In the genomic region with DNA sequence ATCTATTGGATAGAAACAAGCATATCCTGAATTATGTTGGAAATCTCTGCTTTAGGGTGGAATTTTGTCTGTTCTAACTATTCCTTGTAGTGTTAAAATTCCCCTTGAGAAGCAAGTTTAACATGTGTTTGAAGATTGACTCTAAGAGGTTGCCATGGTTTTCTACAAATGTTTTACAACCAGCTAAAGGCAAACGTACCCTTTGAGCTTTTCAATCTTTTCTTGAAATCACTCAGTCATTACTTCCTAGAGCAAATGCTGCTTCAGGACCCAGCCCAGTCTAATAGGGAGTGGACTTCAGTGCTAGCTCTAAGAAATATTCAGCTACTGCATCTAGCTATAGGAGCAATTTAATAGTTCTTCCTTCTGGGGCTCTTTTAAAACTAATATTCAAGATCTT, we compare ENCODE assay signal across 29 cellular contexts.
"Had no signal": no experiment of that assay in that cellular context is flagged by ENCODE, and none has a peak within 500 bp of the region (broad histone marks: within the 10 kb centered on the region; RNA-seq: fewer than 3 reads in every experiment).

No MANE protein-coding gene starts in this region.

- H2AFZ ChIP-seq: neural progenitor cell, parathyroid adenoma had no signal

- H3K4me1 Mint-ChIP-seq: activated B cell treated with CpG ODN at 0.5 μM for 24 hours; activated CD8-positive, alpha-beta memory T cell treated with anti-CD3 and anti-CD28 coated beads, Interleukin-2, amount 10 ng/mL, durations not matched to agents 7 days and 5 days; activated naive CD4-positive, alpha-beta T cell treated with anti-CD3 and anti-CD28 coated beads, Interleukin-2, amount 50 U/mL, for 24 hours; central memory CD8-positive, alpha-beta T cell; naive thymus-derived CD4-positive, alpha-beta T cell; neural progenitor cell; stimulated activated naive B cell treated with anti-CD40 and anti-IgM and Interleukin-4, amounts not matched to agents 10 μg/mL and 1 μg/mL and 100 μg/mL, for 72 hours had no signal

- H3K4me3 ChIP-seq: esophagus muscularis mucosa, heart left ventricle, neural progenitor cell, psoas muscle, right atrium auricular region, stomach, tibial artery, upper lobe of right lung had no signal

- ATAC-seq: activated CD8-positive, alpha-beta memory T cell treated with anti-CD3 and anti-CD28 coated beads, Interleukin-2, amount 10 ng/mL, durations not matched to agents 7 days and 5 days; activated CD8-positive, alpha-beta T cell treated with anti-CD3 and anti-CD28 coated beads, Interleukin-2, amount 10 ng/mL, durations not matched to agents 7 days and 5 days; foreskin keratinocyte; heart left ventricle; left colon; naive thymus-derived CD4-positive, alpha-beta T cell; psoas muscle; stimulated activated naive B cell treated with anti-CD40 and anti-IgM and Interleukin-4, amounts not matched to agents 10 μg/mL and 1 μg/mL and 100 μg/mL, for 72 hours; upper lobe of right lung had no signal

- H3K27me3 ChIP-seq: esophagus muscularis mucosa, foreskin keratinocyte, heart left ventricle, neural progenitor cell, right atrium auricular region, stomach, tibial artery, upper lobe of right lung had no signal

- H3K27me3 Mint-ChIP-seq: activated B cell treated with CpG ODN at 0.5 μM for 24 hours; activated CD8-positive, alpha-beta memory T cell treated with anti-CD3 and anti-CD28 coated beads, Interleukin-2, amount 10 ng/mL, durations not matched to agents 7 days and 5 days; activated naive CD4-positive, alpha-beta T cell treated with anti-CD3 and anti-CD28 coated beads, Interleukin-2, amount 50 U/mL, for 24 hours; central memory CD8-positive, alpha-beta T cell; dendritic cell treated with granulocyte-macrophage colony-stimulating factor and Interleukin-4, amounts not matched to agents 40 ng/mL and 50 ng/mL, for 4 days; naive thymus-derived CD4-positive, alpha-beta T cell; stimulated activated naive B cell treated with anti-CD40 and anti-IgM and Interleukin-4, amounts not matched to agents 10 μg/mL and 1 μg/mL and 100 μg/mL, for 72 hours had no signal

- FAIRE-seq: bronchial epithelial cell, keratinocyte had no signal

- H3K4me1 ChIP-seq: esophagus muscularis mucosa, foreskin keratinocyte, neural progenitor cell, psoas muscle, right atrium auricular region, stomach, tibial artery, upper lobe of right lung had no signal

- H3K9me3 ChIP-seq: esophagus muscularis mucosa, heart left ventricle, psoas muscle, right atrium auricular region, stomach, tibial artery, upper lobe of right lung had no signal

- H3K36me3 ChIP-seq: neural progenitor cell had no signal

- H3K9ac ChIP-seq: neural progenitor cell, parathyroid adenoma had no signal

- H3K27ac ChIP-seq: esophagus muscularis mucosa, foreskin keratinocyte, heart left ventricle, neural progenitor cell, parathyroid adenoma, psoas muscle, right atrium auricular region, stomach, tibial artery, upper lobe of right lung had no signal

- H3K4me3 Mint-ChIP-seq: activated B cell treated with CpG ODN at 0.5 μM for 24 hours; activated CD8-positive, alpha-beta memory T cell treated with anti-CD3 and anti-CD28 coated beads, Interleukin-2, amount 10 ng/mL, durations not matched to agents 7 days and 5 days; activated CD8-positive, alpha-beta T cell treated with anti-CD3 and anti-CD28 coated beads, Interleukin-2, amount 10 ng/mL, durations not matched to agents 7 days and 5 days; activated naive CD4-positive, alpha-beta T cell treated with anti-CD3 and anti-CD28 coated beads, Interleukin-2, amount 50 U/mL, for 24 hours; central memory CD8-positive, alpha-beta T cell; dendritic cell treated with granulocyte-macrophage colony-stimulating factor and Interleukin-4, amounts not matched to agents 40 ng/mL and 50 ng/mL, for 4 days; endodermal cell; naive thymus-derived CD4-positive, alpha-beta T cell; neural progenitor cell; stimulated activated naive B cell treated with anti-CD40 and anti-IgM and Interleukin-4, amounts not matched to agents 10 μg/mL and 1 μg/mL and 100 μg/mL, for 72 hours had no signal

- H3K79me2 ChIP-seq: parathyroid adenoma had no signal

- DNase-seq: activated B cell treated with CpG ODN at 0.5 μM for 24 hours; activated CD8-positive, alpha-beta memory T cell treated with anti-CD3 and anti-CD28 coated beads, Interleukin-2, amount 10 ng/mL, durations not matched to agents 7 days and 5 days; activated CD8-positive, alpha-beta T cell treated with anti-CD3 and anti-CD28 coated beads, Interleukin-2, amount 10 ng/mL, durations not matched to agents 7 days and 5 days; activated T-cell treated with anti-CD3 and anti-CD28 coated beads, Interleukin-2, amount 50 U/mL, for 48 hours; endodermal cell; foreskin keratinocyte; heart left ventricle; left colon; midbrain; naive thymus-derived CD4-positive, alpha-beta T cell; occipital lobe; psoas muscle; stimulated activated CD4-positive, alpha-beta T cell treated with anti-CD3 and anti-CD28 coated beads, Interleukin-15, amount 100 ng/mL, for 24 hours; stimulated activated CD4-positive, alpha-beta T cell treated with anti-CD3 and anti-CD28 coated beads, Interleukin-2, amount 100 ng/mL, for 24 hours; stimulated activated naive B cell treated with anti-CD40 and anti-IgM and Interleukin-4, amounts not matched to agents 10 μg/mL and 1 μg/mL and 100 μg/mL, for 72 hours; stomach; T-helper 2 cell; tibial artery; upper lobe of right lung had no signal

- H3K4me2 ChIP-seq: neural progenitor cell had no signal

- H3K9me3 Mint-ChIP-seq: activated B cell treated with CpG ODN at 0.5 μM for 24 hours; activated naive CD4-positive, alpha-beta T cell treated with anti-CD3 and anti-CD28 coated beads, Interleukin-2, amount 50 U/mL, for 24 hours; activated T-helper 2 cell treated with anti-CD3 and anti-CD28 coated beads, Interferon-gamma antibody, Interleukin-2, Interleukin-4, amounts not matched to agents 10 μg/mL and 5 μg/mL and 100 μg/mL, durations not matched to agents 14 hours and 24 hours and 36 hours; central memory CD8-positive, alpha-beta T cell; dendritic cell treated with granulocyte-macrophage colony-stimulating factor and Interleukin-4, amounts not matched to agents 40 ng/mL and 50 ng/mL, for 4 days; endodermal cell; stimulated activated naive B cell treated with anti-CD40 and anti-IgM and Interleukin-4, amounts not matched to agents 10 μg/mL and 1 μg/mL and 100 μg/mL, for 72 hours had no signal

- H3K27ac Mint-ChIP-seq: activated B cell treated with CpG ODN at 0.5 μM for 24 hours; activated CD8-positive, alpha-beta memory T cell treated with anti-CD3 and anti-CD28 coated beads, Interleukin-2, amount 10 ng/mL, durations not matched to agents 7 days and 5 days; activated CD8-positive, alpha-beta T cell treated with anti-CD3 and anti-CD28 coated beads, Interleukin-2, amount 10 ng/mL, durations not matched to agents 7 days and 5 days; activated naive CD4-positive, alpha-beta T cell treated with anti-CD3 and anti-CD28 coated beads, Interleukin-2, amount 50 U/mL, for 24 hours; activated T-helper 2 cell treated with anti-CD3 and anti-CD28 coated beads, Interferon-gamma antibody, Interleukin-2, Interleukin-4, amounts not matched to agents 10 μg/mL and 5 μg/mL and 100 μg/mL, durations not matched to agents 14 hours and 24 hours and 36 hours; dendritic cell treated with granulocyte-macrophage colony-stimulating factor and Interleukin-4, amounts not matched to agents 40 ng/mL and 50 ng/mL, for 4 days; endodermal cell; naive thymus-derived CD4-positive, alpha-beta T cell; stimulated activated naive B cell treated with anti-CD40 and anti-IgM and Interleukin-4, amounts not matched to agents 10 μg/mL and 1 μg/mL and 100 μg/mL, for 72 hours had no signal
